Comparison of ENCODE assay signal across 14 cellular contexts in the genomic region with DNA sequence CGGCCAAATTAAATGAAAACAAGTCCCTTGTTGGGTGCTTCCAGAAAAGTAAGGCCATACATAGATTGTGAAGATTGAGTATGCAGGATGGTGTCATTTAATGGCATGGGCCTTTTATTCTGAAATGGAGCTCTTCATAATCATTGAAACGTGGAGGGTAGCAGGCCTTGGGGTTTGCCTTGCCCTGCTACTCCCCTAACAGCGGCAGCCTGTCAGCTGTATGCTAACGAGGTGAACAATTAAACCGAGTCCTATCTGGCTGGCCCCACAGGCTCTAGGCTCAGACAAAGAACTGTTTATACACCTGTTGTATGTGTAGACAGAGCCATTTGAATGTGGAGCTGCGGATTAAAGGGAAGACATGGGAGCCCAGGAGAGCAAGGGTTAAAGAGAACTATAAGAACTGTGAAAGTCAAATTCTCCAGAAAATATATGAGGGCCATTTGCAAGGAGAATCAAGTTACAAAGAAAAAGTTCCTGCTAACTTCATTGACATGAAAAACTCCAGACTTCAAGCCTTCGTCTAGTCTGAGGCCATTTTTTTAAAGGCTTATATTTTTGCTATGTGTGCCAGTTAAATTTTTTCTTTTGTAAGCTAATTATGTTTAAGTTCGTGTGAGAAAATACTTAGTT.
DNase-seq lines count a peak whose midpoint lies in the region; ATAC-seq and TF ChIP-seq lines count a peak whose summit lies in the region.
"Had no signal": no experiment of that assay in that cellular context is flagged by ENCODE, and none has a peak within 500 bp of the region (broad histone marks: within the 10 kb centered on the region; RNA-seq: fewer than 3 reads in every experiment).

No MANE protein-coding gene starts in this region.

- no peak for TF ChIP-seq RAD21 in SK-N-SH (IDR thresholded peaks at IDR 0.05; ENCODE audit: low read length)

- POLR2A ChIA-PET in SK-N-SH (lab: Yijun Ruan, JAX): no interaction called here
- POLR2A ChIA-PET in GM10248 (lab: Yijun Ruan, JAX): no interaction called here

- H3K79me2 ChIP-seq in SK-N-SH (ENCODE audit: insufficient read depth): peaks cover 17% of the 10 kb centered on the region

- TF ChIP-seq CTCF in SK-N-SH (IDR thresholded peaks at IDR 0.05): no peak
- no peak for TF ChIP-seq CTCF in stomach (IDR thresholded peaks at IDR 0.05)
- no peak for TF ChIP-seq CTCF in GM10248 (IDR thresholded peaks at IDR 0.05; ENCODE audit: control extremely low read depth, extremely low read depth, low read depth, missing control alignments)

- intact Hi-C loops in stomach (cut with DNase I; ENCODE audit: low total_unique reads): no loop called here

- no peaks in the 10 kb centered on the region for H4K20me1 ChIP-seq in SK-N-SH (ENCODE audit: insufficient read depth)

- no peak for TF ChIP-seq EP300 in SK-N-SH (IDR thresholded peaks at IDR 0.05; ENCODE audit: borderline replicate concordance in 1 of 2, low read depth in 1 of 2, low read length in 1 of 2)
- no peak for TF ChIP-seq EP300 in stomach (IDR thresholded peaks at IDR 0.05)

- CTCF ChIA-PET in SK-N-SH (lab: Yijun Ruan, JAX): interaction anchor here (1.5 to 2.9 kb wide), 2 partner anchors 9 to 47 kb away, joined by 3 to 15 read pairs; no protein-coding TSS in a partner anchor
- CTCF ChIA-PET in GM10248 (lab: Yijun Ruan, JAX): interaction anchor here (0.8 to 1.2 kb wide), 3 partner anchors 10 to 113 kb away, joined by 3 to 4 read pairs (median 4); no protein-coding TSS in a partner anchor

- WGBS in SK-N-SH (ENCODE audit: low lambda C conversion rate): 44% methylated on average over 8 of the region's 8 CpGs
- 35 to 37% methylated on average over 5 to 6 of the region's 8 CpGs for WGBS in mesodermal cell (ENCODE audit: insufficient coverage in 2 of 2), 2 experiments
- 44 to 63% (median 46%) methylated on average over 8 of the region's 8 CpGs for WGBS in stomach, 5 donors

- no peak for ATAC-seq in GM21619 (IDR thresholded peaks at IDR 0.05; ENCODE audit: unreplicated experiment)

- H2AFZ ChIP-seq in SK-N-SH (ENCODE audit: low read depth): no peak overlapping the region

- DNase-seq in ELF-1 (ENCODE audit: low read depth, low spot score) (peak; percentile 77), NCI-H146 (lab: John Stamatoyannopoulos, UW) (peak; percentile 98), SK-N-SH (peak; percentile 12), MV-4-11 (lab: John Stamatoyannopoulos, UW) (no peak), stomach (no peak), GM10248 (ENCODE audit: extremely low spot score) (no peak)
- DNase-seq: activated naive CD4-positive, alpha-beta T cell treated with anti-CD3 and anti-CD28 coated beads, Interleukin-2, amount 50 U/mL, for 16 hours; CD4-positive, alpha-beta memory T cell; OCI-M1 had no signal

- H3K9me3 ChIP-seq in SK-N-SH (no peaks in the 10 kb centered on the region), mesodermal cell (ENCODE audit: control insufficient read depth, low read length) (no peaks in the 10 kb centered on the region), stomach (no peaks in the 10 kb centered on the region)
- H3K9me3 ChIP-seq: right atrium auricular region had no signal

- H3K27me3 ChIP-seq in SK-N-SH (ENCODE audit: insufficient read depth) (no peaks in the 10 kb centered on the region), stomach (no peaks in the 10 kb centered on the region)
- H3K27me3 ChIP-seq: right atrium auricular region had no signal

- TF ChIP-seq POLR2A in stomach (IDR thresholded peaks at IDR 0.05): no peak

- H3K4me3 ChIP-seq in SK-N-SH (ENCODE audit: low read depth in 2 of 2, low read length in 1 of 2) (no peak overlapping the region), mesodermal cell (ENCODE audit: extremely low read depth, insufficient read depth, low read length, poor library complexity, severe bottlenecking) (no peak overlapping the region), stomach (no peak overlapping the region)
- H3K4me3 ChIP-seq: right atrium auricular region had no signal

- H3K4me1 ChIP-seq in SK-N-SH (ENCODE audit: control insufficient read depth in 1 of 2, insufficient read depth in 2 of 2, low read depth in 1 of 2, low read length in 1 of 2) (peaks cover 8 to 22% of the 10 kb centered on the region in 2 experiments), mesodermal cell (ENCODE audit: control insufficient read depth, insufficient read depth, low read length, poor library complexity, severe bottlenecking) (no peaks in the 10 kb centered on the region), stomach (peaks cover 0 to 8% (median 7%) of the 10 kb centered on the region in 4 donors)
- H3K4me1 ChIP-seq: right atrium auricular region had no signal

- no peak overlapping the region for H3K4me2 ChIP-seq in SK-N-SH

- peak overlapping the region; percentile 33 to 67; a peak in 3 of 4 replicates for H3K27ac ChIP-seq in SK-N-SH (ENCODE audit: low read depth in 2 of 2, low read length in 1 of 2)
- peak overlapping the region; percentile 47 for H3K27ac ChIP-seq in mesodermal cell (ENCODE audit: low read depth, low read length, severe bottlenecking)
- no peak overlapping the region for H3K27ac ChIP-seq in stomach
- H3K27ac ChIP-seq: HL-60, right atrium auricular region, VCaP had no signal

- H3K9me2 ChIP-seq in SK-N-SH: no peaks in the 10 kb centered on the region

- H3F3A ChIP-seq in SK-N-SH (replicated peaks; ENCODE audit: insufficient read depth): peaks cover 14% of the 10 kb centered on the region

- no peak overlapping the region for H3K9ac ChIP-seq in SK-N-SH

- peaks cover 51 to 70% of the 10 kb centered on the region in 2 experiments for H3K36me3 ChIP-seq in SK-N-SH (replicated peaks in 1 of 2; ENCODE audit: control insufficient read depth in 1 of 2, insufficient read depth in 2 of 2, low read length in 1 of 2)
- peaks cover 50% of the 10 kb centered on the region for H3K36me3 ChIP-seq in mesodermal cell (ENCODE audit: control insufficient read depth, insufficient read depth, low read length)
- peaks cover 7 to 43% (median 35%) of the 10 kb centered on the region in 4 donors for H3K36me3 ChIP-seq in stomach

TF ChIP-seq in SK-N-SH, 30 proteins besides CTCF, POLR2A, EP300 and RAD21:
- TF ChIP-seq POLR2AphosphoS5 (IDR thresholded peaks at IDR 0.05; ENCODE audit: low read depth, low read length) (no peak), TCF12 (IDR thresholded peaks at IDR 0.05) (no peak)
- TF ChIP-seq, protein P1, sequence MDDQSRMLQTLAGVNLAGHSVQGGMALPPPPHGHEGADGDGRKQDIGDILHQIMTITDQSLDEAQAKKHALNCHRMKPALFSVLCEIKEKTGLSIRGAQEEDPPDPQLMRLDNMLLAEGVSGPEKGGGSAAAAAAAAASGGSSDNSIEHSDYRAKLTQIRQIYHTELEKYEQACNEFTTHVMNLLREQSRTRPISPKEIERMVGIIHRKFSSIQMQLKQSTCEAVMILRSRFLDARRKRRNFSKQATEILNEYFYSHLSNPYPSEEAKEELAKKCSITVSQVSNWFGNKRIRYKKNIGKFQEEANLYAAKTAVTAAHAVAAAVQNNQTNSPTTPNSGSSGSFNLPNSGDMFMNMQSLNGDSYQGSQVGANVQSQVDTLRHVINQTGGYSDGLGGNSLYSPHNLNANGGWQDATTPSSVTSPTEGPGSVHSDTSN (IDR thresholded peaks at IDR 0.05): no peak
- TF ChIP-seq, protein P2, sequence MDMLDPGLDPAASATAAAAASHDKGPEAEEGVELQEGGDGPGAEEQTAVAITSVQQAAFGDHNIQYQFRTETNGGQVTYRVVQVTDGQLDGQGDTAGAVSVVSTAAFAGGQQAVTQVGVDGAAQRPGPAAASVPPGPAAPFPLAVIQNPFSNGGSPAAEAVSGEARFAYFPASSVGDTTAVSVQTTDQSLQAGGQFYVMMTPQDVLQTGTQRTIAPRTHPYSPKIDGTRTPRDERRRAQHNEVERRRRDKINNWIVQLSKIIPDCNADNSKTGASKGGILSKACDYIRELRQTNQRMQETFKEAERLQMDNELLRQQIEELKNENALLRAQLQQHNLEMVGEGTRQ (IDR thresholded peaks at IDR 0.05; ENCODE audit: borderline replicate concordance, low read depth, low read length): no peak

Comparison
In these comparisons a context has a peak if more than half of its experiments do, and no peak if none do; other contexts are left out.
1. DNase-seq: peak in ELF-1 (single experiment), NCI-H146 (single experiment) and SK-N-SH (single experiment); none in MV-4-11 (single experiment), stomach (single experiment) and GM10248 (single experiment).
2. H3K27ac ChIP-seq: peak in SK-N-SH (2 of 2) and mesodermal cell (single experiment); none in stomach (0 of 5).